Comparison of ENCODE assay signal across 31 cellular contexts in the genomic region with DNA sequence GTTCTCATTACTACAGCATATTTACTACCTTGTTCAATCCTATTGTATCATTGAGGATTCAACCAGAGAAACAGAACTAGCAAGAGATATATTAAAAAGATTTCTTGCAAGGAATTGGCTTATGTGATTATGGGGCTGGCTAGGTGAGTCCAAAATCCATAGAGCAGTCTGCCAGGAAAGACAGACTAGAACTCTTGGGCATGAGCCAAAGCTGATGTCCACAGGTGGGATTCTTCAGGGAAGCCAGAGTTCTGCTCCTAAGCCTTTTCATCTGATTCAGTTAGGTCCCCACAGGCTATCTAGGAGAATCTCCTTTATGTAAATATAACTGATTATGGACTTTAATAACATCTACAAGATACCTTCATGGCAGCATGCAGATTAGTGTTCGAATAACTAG.
"Had no signal": no experiment of that assay in that cellular context is flagged by ENCODE, and none has a peak within 500 bp of the region (broad histone marks: within the 10 kb centered on the region; RNA-seq: fewer than 3 reads in every experiment).

No MANE protein-coding gene starts in this region.

- DNase-seq: activated CD4-positive, alpha-beta memory T cell treated with anti-CD3 and anti-CD28 coated beads for 36 hours; activated CD4-positive, alpha-beta T cell treated with anti-CD3 and anti-CD28 coated beads for 36 hours; activated CD4-positive, alpha-beta T cell treated with anti-CD3 and anti-CD28 coated beads, Interleukin-2, amount 10 ng/mL, durations not matched to agents 24 days and 14 days; activated CD4-positive, CD25-positive, alpha-beta regulatory T cell; activated CD4-positive, CD25-positive, alpha-beta regulatory T cell treated with anti-CD3 and anti-CD28 coated beads, Interleukin-2, amount 50 U/mL, for 72 hours; activated CD8-positive, alpha-beta memory T cell treated with anti-CD3 and anti-CD28 coated beads, Interleukin-2, amount 10 ng/mL, durations not matched to agents 7 days and 5 days; activated CD8-positive, alpha-beta memory T cell treated with anti-CD3 and anti-CD28 coated beads, Interleukin-2, amount 50 U/mL, for 4 hours; activated CD8-positive, alpha-beta T cell treated with anti-CD3 and anti-CD28 coated beads, Interleukin-2, amount 10 ng/mL, durations not matched to agents 7 days and 5 days; activated gamma-delta T cell; activated naive CD4-positive, alpha-beta T cell; activated naive CD4-positive, alpha-beta T cell treated with anti-CD3 and anti-CD28 coated beads, Interleukin-2, amount 10 ng/mL, durations not matched to agents 7 days and 5 days; activated naive CD8-positive, alpha-beta T cell treated with anti-CD3 and anti-CD28 coated beads, Interleukin-2, amount 10 ng/mL, durations not matched to agents 7 days and 5 days; activated T-cell treated with anti-CD3 and anti-CD28 coated beads, Interleukin-2, amount 50 U/mL, for 24 hours; activated T-cell treated with anti-CD3 and anti-CD28 coated beads, Interleukin-2, amount 50 U/mL, for 72 hours; central memory CD4-positive, alpha-beta T cell; colonic mucosa; effector CD8-positive, alpha-beta T cell; esophagus squamous epithelium; foreskin melanocyte; heart right ventricle; T-helper 17 cell; T1000 had no signal

- H3K4me3 ChIP-seq: ascending aorta, breast epithelium, cardiac muscle cell, colonic mucosa, esophagus squamous epithelium, gastroesophageal sphincter, heart right ventricle, hepatocyte had no signal

- H3K36me3 ChIP-seq: ascending aorta, breast epithelium, cardiac muscle cell, colonic mucosa, esophagus squamous epithelium, gastroesophageal sphincter, heart right ventricle had no signal

- H3K27ac ChIP-seq: ascending aorta, breast epithelium, cardiac muscle cell, colonic mucosa, epithelial cell of prostate, esophagus squamous epithelium, gastroesophageal sphincter, heart right ventricle, hepatocyte had no signal

- H3K27me3 ChIP-seq: ascending aorta, breast epithelium, cardiac muscle cell, colonic mucosa, esophagus squamous epithelium, gastroesophageal sphincter, heart right ventricle, hepatocyte had no signal

- H3K4me1 ChIP-seq: breast epithelium, colonic mucosa had no signal

- ATAC-seq: activated CD4-positive, alpha-beta T cell treated with anti-CD3 and anti-CD28 coated beads for 36 hours; activated CD8-positive, alpha-beta memory T cell treated with anti-CD3 and anti-CD28 coated beads, Interleukin-2, amount 10 ng/mL, durations not matched to agents 7 days and 5 days; activated CD8-positive, alpha-beta T cell treated with anti-CD3 and anti-CD28 coated beads, Interleukin-2, amount 10 ng/mL, durations not matched to agents 7 days and 5 days; activated naive CD4-positive, alpha-beta T cell treated with anti-CD3 and anti-CD28 coated beads, Interleukin-2, amount 50 U/mL, for 72 hours; activated T-cell treated with anti-CD3 and anti-CD28 coated beads, Interleukin-2, amount 50 U/mL, for 72 hours; gastroesophageal sphincter; heart right ventricle; T-helper 17 cell had no signal

- H3K9me3 ChIP-seq: ascending aorta, breast epithelium, colonic mucosa, esophagus squamous epithelium, gastroesophageal sphincter, heart right ventricle had no signal

- H2AFZ ChIP-seq: hepatocyte had no signal

- FAIRE-seq: endometrium, endothelial cell of umbilical vein had no signal

- H3K4me2 ChIP-seq: hepatocyte had no signal
